30 cellular contexts compared by ENCODE assay signal in the genomic region with DNA sequence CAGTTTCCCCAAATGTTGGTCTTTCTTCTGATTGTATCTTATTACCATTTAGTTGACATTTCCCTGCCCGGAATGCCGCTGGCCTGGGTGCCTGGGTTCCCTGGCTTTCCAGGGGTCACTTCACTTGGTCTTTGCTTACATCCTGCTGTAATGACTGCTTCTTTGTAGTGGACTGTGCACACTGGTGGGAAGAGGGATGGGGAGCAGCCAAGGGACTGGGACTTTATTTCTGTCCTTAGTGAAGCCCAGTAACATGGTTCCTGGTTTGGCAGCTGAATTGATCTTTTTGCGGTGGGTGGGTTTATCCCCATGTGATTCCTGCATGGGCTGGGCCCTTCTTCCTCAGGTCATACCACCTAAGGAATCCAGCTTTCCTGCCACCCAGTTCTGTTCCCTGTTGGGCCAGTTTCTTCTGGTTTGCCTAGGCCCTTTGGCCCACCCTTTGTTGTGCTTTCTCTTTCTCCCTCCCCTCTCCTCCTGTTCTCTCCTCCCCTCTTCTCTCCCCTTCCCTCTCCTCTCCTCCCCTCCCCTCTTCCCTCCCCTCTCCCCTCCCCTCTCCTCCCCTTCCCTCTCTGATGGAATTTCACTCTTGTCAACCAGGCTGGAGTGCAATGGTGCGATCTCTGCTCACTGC. TPM values are rescaled to one million over a fixed set of nuclear protein-coding genes. Genes with fewer than 3 reads are reported as not detected.
"Had no signal": no experiment of that assay in that cellular context is flagged by ENCODE, and none has a peak within 500 bp of the region (broad histone marks: within the 10 kb centered on the region; RNA-seq: fewer than 3 reads in every experiment).

No MANE protein-coding gene starts in this region.

- H2AFZ ChIP-seq: parathyroid adenoma had no signal

- H3K4me1 Mint-ChIP-seq: memory B cell; naive thymus-derived CD4-positive, alpha-beta T cell; stimulated activated naive CD8-positive, alpha-beta T cell treated with anti-CD3 and anti-CD28 coated beads, Interleukin-15, amount 100 ng/mL, for 72 hours had no signal

- H3K9ac ChIP-seq: parathyroid adenoma had no signal

- H3K9me3 Mint-ChIP-seq: memory B cell; nephron; stimulated activated naive CD8-positive, alpha-beta T cell treated with anti-CD3 and anti-CD28 coated beads, Interleukin-15, amount 100 ng/mL, for 72 hours had no signal

- H3K36me3 Mint-ChIP-seq: memory B cell; naive thymus-derived CD4-positive, alpha-beta T cell had no signal

- DNase-seq: effector memory CD4-positive, alpha-beta T cell; esophagus squamous epithelium; foreskin melanocyte; glutamatergic neuron; heart right ventricle; hippocampal formation; left ventricle myocardium superior; midbrain; naive thymus-derived CD4-positive, alpha-beta T cell; stimulated activated CD4-positive, alpha-beta T cell treated with anti-CD3 and anti-CD28 coated beads, Interleukin-12 subunit alpha, Interleukin-12 subunit beta, amount 100 ng/mL, for 4 hours; stimulated activated CD4-positive, alpha-beta T cell treated with anti-CD3 and anti-CD28 coated beads, Interleukin-1b, Interleukin-23, amount 100 ng/mL, for 48 hours; stimulated activated CD4-positive, alpha-beta T cell treated with anti-CD3 and anti-CD28 coated beads, Interleukin-4, amount 100 ng/mL, for 1 hour; stimulated activated CD8-positive, alpha-beta memory T cell treated with anti-CD3 and anti-CD28 coated beads, Interleukin-4, amount 100 ng/mL, for 48 hours; stimulated activated naive CD4-positive, alpha-beta T cell; stimulated activated naive CD8-positive, alpha-beta T cell treated with anti-CD3 and anti-CD28 coated beads, Interleukin-15, amount 100 ng/mL, for 72 hours; transverse colon had no signal

- H3K4me3 Mint-ChIP-seq: memory B cell; naive thymus-derived CD4-positive, alpha-beta T cell; nephron; stimulated activated naive CD8-positive, alpha-beta T cell treated with anti-CD3 and anti-CD28 coated beads, Interleukin-15, amount 100 ng/mL, for 72 hours had no signal

- H3K27ac Mint-ChIP-seq: memory B cell; naive thymus-derived CD4-positive, alpha-beta T cell; nephron had no signal

- H3K27me3 ChIP-seq: esophagus squamous epithelium, heart right ventricle, suprapubic skin, transverse colon, vagina had no signal

- H3K9me3 ChIP-seq: esophagus squamous epithelium, heart right ventricle, suprapubic skin, transverse colon, vagina had no signal

- H3K4me3 ChIP-seq: esophagus squamous epithelium, heart right ventricle, lung, smooth muscle cell, suprapubic skin, transverse colon, vagina had no signal

- H3K79me2 ChIP-seq: parathyroid adenoma had no signal

- H3K27ac ChIP-seq: esophagus squamous epithelium, heart right ventricle, parathyroid adenoma, suprapubic skin, transverse colon, vagina had no signal

- FAIRE-seq: colon, keratinocyte had no signal

- H3K4me2 ChIP-seq: smooth muscle cell had no signal

- H3K36me3 ChIP-seq: esophagus squamous epithelium, heart right ventricle, suprapubic skin, transverse colon, vagina had no signal

- H3K4me1 ChIP-seq: heart right ventricle, parathyroid adenoma, transverse colon, vagina had no signal

- ATAC-seq: heart right ventricle; left ventricle myocardium superior; naive thymus-derived CD4-positive, alpha-beta T cell; sciatic nerve; stimulated activated naive CD8-positive, alpha-beta T cell treated with anti-CD3 and anti-CD28 coated beads, Interleukin-15, amount 100 ng/mL, for 72 hours had no signal

- H3K27me3 Mint-ChIP-seq: progenitor cell of endocrine pancreas had no signal

RNA-seq across cellular contexts. Expression of a gene that starts 41.9 kb away (rescaled TPM):
- total RNA-seq: endothelial cell of umbilical vein, esophagus squamous epithelium, left ventricle myocardium superior, osteoblast, suprapubic skin, transverse colon, ureter, vagina had no signal
- polyA plus RNA-seq: endothelial cell of umbilical vein; heart right ventricle; keratinocyte; naive thymus-derived CD4-positive, alpha-beta T cell had no signal
